ENCODE assay signal across 13 cellular contexts in genomic region chr12:6211421-6211869, GRCh38. TPM values are rescaled to one million over a fixed set of nuclear protein-coding genes. Genes with fewer than 3 reads are reported as not detected.
DNase-seq lines count a peak whose midpoint lies in the region; ATAC-seq and TF ChIP-seq lines count a peak whose summit lies in the region.
"Had no signal": no experiment of that assay in that cellular context is flagged by ENCODE, and none has a peak within 500 bp of the region (broad histone marks: within the 10 kb centered on the region; RNA-seq: fewer than 3 reads in every experiment).

No MANE protein-coding gene starts in this region.

- no peaks in the 10 kb centered on the region for H3K27me3 ChIP-seq in prostate gland (replicated peaks; ENCODE audit: insufficient read depth)
- H3K27me3 ChIP-seq: MG63 had no signal

- H3K4me1 ChIP-seq in prostate gland (replicated peaks): peaks cover 37% of the 10 kb centered on the region

- peak; percentile 91 for DNase-seq in AG20443 (ENCODE audit: low spot score)
- DNase-seq in fibroblast of mammary gland (ENCODE audit: low read depth): peak; percentile 88
- no peak for DNase-seq in prostate gland (ENCODE audit: low spot score)
- no peak for DNase-seq in HK-2 (ENCODE audit: unreplicated experiment)
- no peak for DNase-seq in RKO (ENCODE audit: low spot score)
- DNase-seq in HT-29 (ENCODE audit: low spot score): no peak
- DNase-seq: activated CD8-positive, alpha-beta memory T cell treated with anti-CD3 and anti-CD28 coated beads for 24 hours; CD8-positive, alpha-beta memory T cell; MG63; NCI-H69; SW 1271 had no signal

- no peaks in the 10 kb centered on the region for H3K36me3 ChIP-seq in prostate gland

- no peak for TF ChIP-seq CTCF in fibroblast of mammary gland (conservative IDR thresholded peaks at IDR 0.05; ENCODE audit: control insufficient read depth, insufficient read depth, low read depth, low read length)
- no peak for TF ChIP-seq CTCF in prostate gland (IDR thresholded peaks at IDR 0.05)

- no peak overlapping the region for H3K4me3 ChIP-seq in fibroblast of mammary gland (ENCODE audit: control insufficient read depth, low read depth, low read length)
- no peak overlapping the region for H3K4me3 ChIP-seq in prostate gland
- H3K4me3 ChIP-seq: MG63 had no signal

- no peak for TF ChIP-seq POLR2A in prostate gland (IDR thresholded peaks at IDR 0.05)

- H3K9me3 ChIP-seq in prostate gland: no peaks in the 10 kb centered on the region
- H3K9me3 ChIP-seq: MG63 had no signal

- H3K27ac ChIP-seq in prostate gland: peak overlapping the region; percentile 88 to 98

- ATAC-seq in SK-N-SH treated with all-trans-retinoic acid at 6 μM for 48 hours: peak; percentile 57
- no peak for ATAC-seq in HG03159 (IDR thresholded peaks at IDR 0.05; ENCODE audit: unreplicated experiment)

- intact Hi-C loops in prostate gland (cut with DNase I): no loop called here

- 36% methylated on average over 14 of the region's 14 CpGs for WGBS in prostate gland

TF ChIP-seq in SK-N-SH treated with all-trans-retinoic acid at 6 μM for 48 hours, 23 proteins besides CTCF, POLR2A, EP300 and RAD21:
- no peak for TF ChIP-seq TOX (CRISPR knock-in tag; IDR thresholded peaks at IDR 0.05; ENCODE audit: borderline replicate concordance)
- TF ChIP-seq RARB (CRISPR knock-in tag; IDR thresholded peaks at IDR 0.05): no peak
- TF ChIP-seq GLIS3 (CRISPR knock-in tag; IDR thresholded peaks at IDR 0.05): no peak
- TF ChIP-seq CREB5 (CRISPR knock-in tag; IDR thresholded peaks at IDR 0.05; ENCODE audit: low read depth): no peak
- TF ChIP-seq PATZ1 (CRISPR knock-in tag; IDR thresholded peaks at IDR 0.05; ENCODE audit: borderline replicate concordance): no peak
- TF ChIP-seq ZFP30 (CRISPR knock-in tag; IDR thresholded peaks at IDR 0.05): no peak
- no peak for TF ChIP-seq TSHZ2 (CRISPR knock-in tag; IDR thresholded peaks at IDR 0.05)
- TF ChIP-seq ZNF565 (CRISPR knock-in tag; conservative IDR thresholded peaks at IDR 0.05; ENCODE audit: low read depth): no peak
- TF ChIP-seq SNAI2 (CRISPR knock-in tag; IDR thresholded peaks at IDR 0.05): no peak

RNA-seq across cellular contexts. Expression of gene CD9, which starts 11.2 kb away (rescaled TPM):
- total RNA-seq in prostate gland: 100 to 1,000 TPM; 198 to 845 TPM
- 164 and 169 TPM in 2 replicates for total RNA-seq in HT-29 (2014; rRNA removed; shearing (Covaris generic))

Comparison
In these comparisons a context has a peak if more than half of its experiments do, and no peak if none do; other contexts are left out.
1. DNase-seq: peak in AG20443 (single experiment) and fibroblast of mammary gland (single experiment); none in prostate gland (single experiment), HK-2 (single experiment), RKO (single experiment) and HT-29 (single experiment).